ENCODE assay signal across 8 cellular contexts in genomic region chr12:100199347-100200136, GRCh38. TPM values are rescaled to one million over a fixed set of nuclear protein-coding genes. Genes with fewer than 3 reads are reported as not detected.
DNase-seq lines count a peak whose midpoint lies in the region; ATAC-seq and TF ChIP-seq lines count a peak whose summit lies in the region.

No MANE protein-coding gene starts in this region.

- H3K4me2 ChIP-seq in fibroblast of lung (ENCODE audit: extremely low read depth, insufficient read depth, low read length): peak overlapping the region; percentile 93
- peak overlapping the region; percentile 94 for H3K4me2 ChIP-seq in neural progenitor cell

- H3K4me3 Mint-ChIP-seq in CD4-positive, alpha-beta T cell: peak overlapping the region; percentile 98
- peak overlapping the region; percentile 100 for H3K4me3 Mint-ChIP-seq in neural progenitor cell

- peak; percentile 51 for ATAC-seq in CD4-positive, alpha-beta T cell (ENCODE audit: poor library complexity)
- ATAC-seq in GM19395 (IDR thresholded peaks at IDR 0.05; ENCODE audit: unreplicated experiment): peak; percentile 69
- peak; percentile 38 for ATAC-seq in HG03469 (IDR thresholded peaks at IDR 0.05; ENCODE audit: unreplicated experiment)

- peaks cover 56% of the 10 kb centered on the region for H3K36me3 Mint-ChIP-seq in CD4-positive, alpha-beta T cell (ENCODE audit: low read depth)
- H3K36me3 Mint-ChIP-seq in neural progenitor cell: no peaks in the 10 kb centered on the region

- no peaks in the 10 kb centered on the region for H3K9me3 Mint-ChIP-seq in CD4-positive, alpha-beta T cell
- H3K9me3 Mint-ChIP-seq in neural progenitor cell: no peaks in the 10 kb centered on the region

- H3K36me3 ChIP-seq in fibroblast of lung (ENCODE audit: control insufficient read depth, insufficient read depth, low read length): no peaks in the 10 kb centered on the region
- H3K36me3 ChIP-seq in neural progenitor cell: no peaks in the 10 kb centered on the region

- intact Hi-C loops in CD4-positive, alpha-beta T cell (cut with DNase I, micrococcal nuclease): loop anchor here (1.0 to 10.0 kb wide), 9 partner anchors 35 to 1865 kb away; partner anchors contain the start of genes BLTP3B (in 2 of the 2), DEPDC4 (in 2 of the 2), SCYL2 (in 2 of the 2) and WASHC3 (in 1 of the 2)

- peak; percentile 57 to 77 (median 71) for DNase-seq in CD4-positive, alpha-beta T cell
- peak; percentile 19 for DNase-seq in NK-92 (lab: John Stamatoyannopoulos, UW; ENCODE audit: unreplicated experiment)
- peak; percentile 68 for DNase-seq in activated T-cell treated with anti-CD3 and anti-CD28 coated beads for 48 hours (ENCODE audit: low read depth)
- peak in 1 of 2 donors; percentile 25 for DNase-seq in fibroblast of lung (ENCODE audit: low read depth in 2 of 2)
- DNase-seq in neural progenitor cell (ENCODE audit: low spot score): peak; percentile 91
- DNase-seq in substantia nigra (lab: John Stamatoyannopoulos, UW): peak in 26 of 49 donors; percentile 11 to 81 (median 32)

- peak overlapping the region; percentile 39 for H3K9ac ChIP-seq in fibroblast of lung (ENCODE audit: insufficient read depth, low read length)
- peak overlapping the region; percentile 44 for H3K9ac ChIP-seq in neural progenitor cell

- H3K79me2 ChIP-seq in fibroblast of lung (ENCODE audit: control insufficient read depth, insufficient read depth, low read length): peaks cover 15% of the 10 kb centered on the region
- H3K79me2 ChIP-seq in neural progenitor cell (ENCODE audit: low read depth): peaks cover 50% of the 10 kb centered on the region

- H3K9me3 ChIP-seq in CD4-positive, alpha-beta T cell (ENCODE audit: control insufficient read depth, low read length): no peaks in the 10 kb centered on the region
- H3K9me3 ChIP-seq in fibroblast of lung (ENCODE audit: control insufficient read depth, insufficient read depth, low read depth, low read length) (no peaks in the 10 kb centered on the region), neural progenitor cell (ENCODE audit: low read depth) (no peaks in the 10 kb centered on the region)

- H3K4me3 ChIP-seq in fibroblast of lung (replicated peaks in 1 of 4; ENCODE audit: control extremely low read depth in 1 of 4, insufficient read depth in 1 of 4, low read depth in 3 of 4, low read length in 4 of 4) (peak overlapping the region; percentile 82 to 97 (median 86)), neural progenitor cell (peak overlapping the region; percentile 91)

- peaks cover 40% of the 10 kb centered on the region for H3K4me1 Mint-ChIP-seq in CD4-positive, alpha-beta T cell (ENCODE audit: low read depth)
- peaks cover 11% of the 10 kb centered on the region for H3K4me1 Mint-ChIP-seq in neural progenitor cell

- H3K27me3 Mint-ChIP-seq in CD4-positive, alpha-beta T cell: no peaks in the 10 kb centered on the region
- peaks cover 7% of the 10 kb centered on the region for H3K27me3 Mint-ChIP-seq in neural progenitor cell (ENCODE audit: insufficient read depth, low read depth)

- peak overlapping the region; percentile 99 for H3K27ac Mint-ChIP-seq in CD4-positive, alpha-beta T cell
- peak overlapping the region; percentile 24 for H3K27ac Mint-ChIP-seq in neural progenitor cell

- H3F3A ChIP-seq in neural progenitor cell (ENCODE audit: low read depth): peaks cover 13% of the 10 kb centered on the region

- POLR2A ChIA-PET in CD4-positive, alpha-beta T cell (lab: Charles Lee): interaction anchor here (1.5 to 3.2 kb wide), 3 partner anchors 35 to 67 kb away, joined by 10 to 72 read pairs (median 16); partner anchors contain the start of genes DEPDC4 and SCYL2

- CTCF ChIA-PET in CD4-positive, alpha-beta T cell (lab: Charles Lee): interaction anchor here (0.6 to 1.8 kb wide), 3 partner anchors 36 to 45 kb away, joined by 3 to 10 read pairs (median 10); no protein-coding TSS in a partner anchor

- H4K20me1 ChIP-seq in fibroblast of lung (ENCODE audit: control insufficient read depth, extremely low read depth, insufficient read depth, low read length): no peaks in the 10 kb centered on the region
- H4K20me1 ChIP-seq in neural progenitor cell (ENCODE audit: low read depth): no peaks in the 10 kb centered on the region

- peaks cover 2% of the 10 kb centered on the region for H3K4me1 ChIP-seq in fibroblast of lung (ENCODE audit: control insufficient read depth, extremely low read depth, insufficient read depth, low read length)
- H3K4me1 ChIP-seq in neural progenitor cell: peaks cover 7% of the 10 kb centered on the region

- H2AFZ ChIP-seq in fibroblast of lung (ENCODE audit: low read length): peak overlapping the region; percentile 87
- H2AFZ ChIP-seq in neural progenitor cell (replicated peaks): peak overlapping the region; percentile 91

- TF ChIP-seq CTCF in CD4-positive, alpha-beta T cell (IDR thresholded peaks at IDR 0.05): no peak
- TF ChIP-seq CTCF in fibroblast of lung (conservative IDR thresholded peaks at IDR 0.05 in 1 of 2, IDR thresholded peaks at IDR 0.05 in 1 of 2; ENCODE audit: low read depth in 1 of 2, low read length in 2 of 2) (no peak), neural progenitor cell (IDR thresholded peaks at IDR 0.05) (no peak)

- no peaks in the 10 kb centered on the region for H3K27me3 ChIP-seq in CD4-positive, alpha-beta T cell (ENCODE audit: control insufficient read depth, insufficient read depth, low read length)
- H3K27me3 ChIP-seq in fibroblast of lung (ENCODE audit: control insufficient read depth, insufficient read depth, low read length) (no peaks in the 10 kb centered on the region), neural progenitor cell (no peaks in the 10 kb centered on the region)

- H3K27ac ChIP-seq in CD4-positive, alpha-beta T cell (ENCODE audit: low read depth, low read length): peak overlapping the region; percentile 85
- H3K27ac ChIP-seq in fibroblast of lung (ENCODE audit: insufficient read depth, low read length): peak overlapping the region; percentile 16
- H3K27ac ChIP-seq in neural progenitor cell: no peak overlapping the region
- no peak overlapping the region for H3K27ac ChIP-seq in substantia nigra (ENCODE audit: low read depth, low read length, poor library complexity, severe bottlenecking)

RNA-seq across cellular contexts. Expression of gene ACTR6, which starts 1.1 kb away (rescaled TPM):
- total RNA-seq in CD4-positive, alpha-beta T cell: 10 to 100 TPM; 21.3 to 21.8 TPM
- total RNA-seq in fibroblast of lung (13.9 and 16.5 TPM in 2 replicates), neural progenitor cell (ENCODE audit: low replicate concordance) (61.9 and 87.8 TPM in 2 replicates)
- polyA plus RNA-seq in fibroblast of lung: 23.8 and 34.3 TPM in 2 replicates
- polyA plus RNA-seq in fibroblast of lung (2012): 15.8 and 22.8 TPM in 2 replicates
- polyA minus RNA-seq in fibroblast of lung (ENCODE audit: low replicate concordance): 0.86 TPM in 1 of 2 replicates, not detected in the other

RNA-seq across cellular contexts. Expression of gene BLTP3B, which starts 56.9 kb away (rescaled TPM):
- 10 to 100 TPM; 23.0 to 23.4 TPM for total RNA-seq in CD4-positive, alpha-beta T cell
- total RNA-seq in fibroblast of lung (38.3 and 44.4 TPM in 2 replicates), neural progenitor cell (ENCODE audit: low replicate concordance) (12.6 and 16.7 TPM in 2 replicates)
- polyA plus RNA-seq in fibroblast of lung: 30.0 and 37.2 TPM in 2 replicates
- 13.5 and 14.7 TPM in 2 replicates for polyA plus RNA-seq in fibroblast of lung (2012)
- polyA minus RNA-seq in fibroblast of lung (ENCODE audit: low replicate concordance): 1.9 and 2.8 TPM in 2 replicates

Comparison
In these comparisons a context has a peak if more than half of its experiments do, and no peak if none do; other contexts are left out.
1. H3K27ac ChIP-seq: peak in CD4-positive, alpha-beta T cell (single experiment) and fibroblast of lung (single experiment); none in neural progenitor cell (single experiment) and substantia nigra (single experiment).
2. Peak in every context shown above with its lines, with median percentiles within 50 percentile points of each other: ATAC-seq.